In genomic region chr9:34556231-34556525, GRCh38 we compare ENCODE assay signal across 1 cellular context.
TF ChIP-seq lines count a peak whose summit lies in the region.

No MANE protein-coding gene starts in this region.

TF ChIP-seq in H1, 55 proteins besides CTCF, POLR2A, EP300 and RAD21:
- TF ChIP-seq CBX5 (IDR thresholded peaks at IDR 0.05; ENCODE audit: low read depth, low read length) (no peak), SP2 (IDR thresholded peaks at IDR 0.05; ENCODE audit: low read length) (no peak), BCL11A (IDR thresholded peaks at IDR 0.05; ENCODE audit: low read depth in 2 of 2, low read length in 2 of 2) (no peak), CEBPB (IDR thresholded peaks at IDR 0.05; ENCODE audit: low read depth, low read length) (no peak), EZH2 (IDR thresholded peaks at IDR 0.05; ENCODE audit: low read depth, low read length, severe bottlenecking) (no peak), KDM4A (IDR thresholded peaks at IDR 0.05; ENCODE audit: low read depth, low read length, severe bottlenecking) (no peak), TAF1 (IDR thresholded peaks at IDR 0.05; ENCODE audit: low read depth, low read length) (no peak), RFX5 (IDR thresholded peaks at IDR 0.05; ENCODE audit: borderline replicate concordance, low read depth, low read length) (no peak), FOSL1 (IDR thresholded peaks at IDR 0.05; ENCODE audit: insufficient read depth, low read depth, low read length) (no peak), JUND (IDR thresholded peaks at IDR 0.05; ENCODE audit: low read length) (no peak)
